Comparison of ENCODE assay signal across 31 cellular contexts in the genomic region with DNA sequence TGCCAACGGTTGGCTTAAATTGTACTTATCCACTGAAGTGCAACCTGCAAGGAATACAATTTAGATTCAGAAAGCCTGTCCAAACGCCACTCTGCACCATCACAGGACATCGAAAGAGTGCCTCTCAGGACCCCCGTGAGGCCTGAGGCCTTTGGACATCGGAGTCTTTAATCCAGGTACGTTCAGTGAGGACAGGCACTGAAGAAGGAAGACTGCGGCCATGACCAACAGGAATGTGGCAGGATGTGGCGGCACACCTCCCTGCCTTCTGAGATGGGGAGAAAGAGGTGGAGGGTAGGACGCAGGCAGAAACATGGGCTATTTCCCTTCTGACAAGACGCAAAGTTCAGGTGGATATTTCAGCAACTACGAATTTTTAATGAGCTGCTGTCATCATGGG.
"Had no signal": no experiment of that assay in that cellular context is flagged by ENCODE, and none has a peak within 500 bp of the region (broad histone marks: within the 10 kb centered on the region; RNA-seq: fewer than 3 reads in every experiment).

No MANE protein-coding gene starts in this region.

- H3K9me3 Mint-ChIP-seq: activated B cell treated with CpG ODN at 0.5 μM for 24 hours; activated CD8-positive, alpha-beta T cell treated with anti-CD3 and anti-CD28 coated beads for 36 hours; activated T-cell treated with anti-CD3 and anti-CD28 coated beads, Interleukin-2, amount 50 U/mL, for 4 hours; activated T-helper 17 cell treated with anti-CD3 and anti-CD28 coated beads, Interleukin-2, amount 50 U/mL, for 72 hours; effector memory CD8-positive, alpha-beta T cell; T-helper 2 cell treated with Interferon-gamma antibody and Interleukin-4, amounts not matched to agents 5 μg/mL and 100 μg/mL, for 36 hours had no signal

- H3K4me1 Mint-ChIP-seq: activated B cell treated with CpG ODN at 0.5 μM for 24 hours; activated T-helper 17 cell treated with anti-CD3 and anti-CD28 coated beads, Interleukin-2, amount 50 U/mL, for 72 hours; T-helper 17 cell had no signal

- H3K9me3 ChIP-seq: esophagus muscularis mucosa, gastrocnemius medialis had no signal

- H3K27me3 ChIP-seq: brain microvascular endothelial cell, esophagus muscularis mucosa, foreskin keratinocyte, gastrocnemius medialis had no signal

- H3K4me3 ChIP-seq: esophagus muscularis mucosa, gastrocnemius medialis had no signal

- H3K36me3 ChIP-seq: brain microvascular endothelial cell had no signal

- ATAC-seq: activated CD4-positive, CD25-positive, alpha-beta regulatory T cell treated with anti-CD3 and anti-CD28 coated beads, Interleukin-2, amount 50 U/mL, for 24 hours; activated CD8-positive, alpha-beta T cell treated with anti-CD3 and anti-CD28 coated beads for 36 hours; activated T-cell treated with anti-CD3 and anti-CD28 coated beads, Interleukin-2, amount 50 U/mL, for 4 hours; activated T-helper 17 cell treated with anti-CD3 and anti-CD28 coated beads, Interleukin-2, amount 50 U/mL, for 72 hours; effector memory CD8-positive, alpha-beta T cell; foreskin keratinocyte; gastrocnemius medialis; T-helper 17 cell had no signal

- DNase-seq: activated B cell treated with CpG ODN at 0.5 μM for 24 hours; activated CD4-positive, alpha-beta T cell treated with anti-CD3 and anti-CD28 coated beads for 48 hours; activated CD4-positive, alpha-beta T cell treated with anti-CD3 and anti-CD28 coated beads, Interleukin-2, amount 50 U/mL, for 1 hour; activated CD4-positive, alpha-beta T cell treated with anti-CD3 and anti-CD28 coated beads, Interleukin-2, amount 50 U/mL, for 48 hours; activated CD8-positive, alpha-beta memory T cell treated with anti-CD3 and anti-CD28 coated beads for 24 hours; activated CD8-positive, alpha-beta T cell treated with anti-CD3 and anti-CD28 coated beads for 36 hours; activated effector memory CD4-positive, alpha-beta T cell treated with Interleukin-2 at 50 U/mL for 16 hours; activated gamma-delta T cell treated with Interleukin-2 at 50 U/mL for 16 hours; activated naive CD4-positive, alpha-beta T cell treated with anti-CD3 and anti-CD28 coated beads, Interleukin-2, amount 50 U/mL, for 16 hours; activated naive CD4-positive, alpha-beta T cell treated with Interleukin-2 at 50 U/mL for 16 hours; activated T-cell treated with anti-CD3 and anti-CD28 coated beads, Interleukin-2, amount 50 U/mL, for 4 hours; amniotic stem cell; anterior cingulate cortex; brain microvascular endothelial cell; caudate nucleus; cortex of kidney; dermis blood vessel endothelial cell; effector CD4-positive, alpha-beta T cell; effector memory CD8-positive, alpha-beta T cell; erythroblast; foreskin keratinocyte; T-helper 1 cell; T-helper 17 cell; T1000; WERI-Rb-1 had no signal

- H3K27ac Mint-ChIP-seq: activated B cell treated with CpG ODN at 0.5 μM for 24 hours; activated CD8-positive, alpha-beta T cell treated with anti-CD3 and anti-CD28 coated beads for 36 hours; activated naive CD8-positive, alpha-beta T cell; activated T-helper 17 cell treated with anti-CD3 and anti-CD28 coated beads, Interleukin-2, amount 50 U/mL, for 72 hours; effector memory CD8-positive, alpha-beta T cell; T-helper 17 cell; T-helper 2 cell treated with Interferon-gamma antibody and Interleukin-4, amounts not matched to agents 5 μg/mL and 100 μg/mL, for 36 hours had no signal

- H3K4me3 Mint-ChIP-seq: activated B cell treated with CpG ODN at 0.5 μM for 24 hours; activated CD8-positive, alpha-beta T cell treated with anti-CD3 and anti-CD28 coated beads for 36 hours; activated naive CD8-positive, alpha-beta T cell; activated T-cell treated with anti-CD3 and anti-CD28 coated beads, Interleukin-2, amount 50 U/mL, for 4 hours; activated T-helper 17 cell treated with anti-CD3 and anti-CD28 coated beads, Interleukin-2, amount 50 U/mL, for 72 hours; effector memory CD8-positive, alpha-beta T cell; T-helper 17 cell; T-helper 2 cell treated with Interferon-gamma antibody and Interleukin-4, amounts not matched to agents 5 μg/mL and 100 μg/mL, for 36 hours had no signal

- H3K27ac ChIP-seq: brain microvascular endothelial cell, esophagus muscularis mucosa, foreskin keratinocyte, WERI-Rb-1 had no signal
